ENCODE assay signal across 10 cellular contexts in the genomic region with DNA sequence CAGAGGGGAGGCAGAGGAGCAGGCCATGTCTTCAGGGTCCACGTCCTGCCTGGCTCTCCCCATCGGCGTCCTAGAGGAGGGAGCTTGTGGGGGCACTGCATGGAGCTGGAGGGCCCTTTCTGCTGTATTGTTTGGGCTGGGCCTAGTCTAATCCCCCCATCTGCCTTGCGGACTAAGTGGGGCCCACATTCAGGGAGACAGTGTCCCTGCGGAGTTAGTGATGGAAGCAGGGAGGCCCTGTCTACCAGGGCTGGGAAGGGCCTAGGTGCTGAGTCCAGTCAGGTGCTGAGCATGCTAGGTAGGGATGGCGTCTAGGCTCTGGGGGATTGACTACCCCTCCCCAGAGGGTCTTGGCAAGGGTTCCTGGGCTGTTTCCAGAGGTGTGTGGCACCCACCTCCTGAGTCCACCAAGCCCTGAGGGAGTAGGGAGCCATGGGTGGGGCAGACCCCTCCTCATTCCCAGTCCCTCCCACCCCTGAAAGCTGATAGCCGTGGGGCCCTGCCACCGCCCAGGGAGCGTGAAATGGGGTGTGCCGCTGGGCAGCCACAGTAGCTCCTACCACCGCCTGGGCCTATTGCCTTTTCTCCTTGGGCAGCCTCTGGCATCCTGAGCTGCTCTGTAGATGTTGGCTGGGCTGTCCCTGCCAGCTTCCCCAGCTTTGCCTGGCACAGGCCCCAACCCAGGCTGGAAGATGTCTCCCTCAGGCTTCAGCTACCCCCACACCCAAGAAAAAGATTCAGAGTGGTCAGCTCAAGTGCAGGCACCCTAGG. TPM values are rescaled to one million over a fixed set of nuclear protein-coding genes. Genes with fewer than 3 reads are reported as not detected.
DNase-seq lines count a peak whose midpoint lies in the region; ATAC-seq and TF ChIP-seq lines count a peak whose summit lies in the region.
"Had no signal": no experiment of that assay in that cellular context is flagged by ENCODE, and none has a peak within 500 bp of the region (broad histone marks: within the 10 kb centered on the region; RNA-seq: fewer than 3 reads in every experiment).

No MANE protein-coding gene starts in this region.

- H3K4me1 ChIP-seq in aorta (ENCODE audit: control insufficient read depth in 1 of 2, insufficient read depth in 2 of 2, low read length in 2 of 2): peaks cover 6 to 10% of the 10 kb centered on the region in 2 donors

- H3K4me3 ChIP-seq in aorta (ENCODE audit: low read length in 2 of 2): no peak overlapping the region

- H3K4me3 Mint-ChIP-seq in natural killer cell treated with Interleukin-12 subunit alpha and Interleukin-12 subunit beta and Interleukin-15 and Interleukin-18, amount 100 ng/mL, for 72 hours: no peak overlapping the region
- H3K4me3 Mint-ChIP-seq in natural killer cell (no peak overlapping the region), brain (peak overlapping the region in 2 of 5 experiments; percentile 93 to 97)
- H3K4me3 Mint-ChIP-seq: activated T-cell treated with anti-CD3 and anti-CD28 coated beads, Interleukin-2, amount 50 U/mL, for 4 hours had no signal

- peak overlapping the region; percentile 88 to 92 for H3K27ac ChIP-seq in aorta (ENCODE audit: low read depth in 1 of 2, low read length in 2 of 2)

- DNase-seq in natural killer cell treated with Interleukin-12 subunit alpha and Interleukin-12 subunit beta and Interleukin-15 and Interleukin-18, amount 100 ng/mL, for 72 hours (ENCODE audit: low spot score): no peak
- DNase-seq in natural killer cell (no peak), myocyte (ENCODE audit: low read depth) (peak; percentile 43), aorta (no peak), HT-29 (ENCODE audit: low spot score) (no peak)
- DNase-seq in activated CD8-positive, alpha-beta memory T cell treated with anti-CD3 and anti-CD28 coated beads for 24 hours: no peak
- DNase-seq: activated T-cell treated with anti-CD3 and anti-CD28 coated beads, Interleukin-2, amount 50 U/mL, for 4 hours; NCI-H446 treated with DMSO at 0.1 percent for 48 hours had no signal

- H3K9me3 Mint-ChIP-seq in natural killer cell treated with Interleukin-12 subunit alpha and Interleukin-12 subunit beta and Interleukin-15 and Interleukin-18, amount 100 ng/mL, for 72 hours: no peaks in the 10 kb centered on the region
- no peaks in the 10 kb centered on the region for H3K9me3 Mint-ChIP-seq in natural killer cell
- H3K9me3 Mint-ChIP-seq in brain: peaks cover 0 to 4% (median 0%) of the 10 kb centered on the region in 5 experiments
- H3K9me3 Mint-ChIP-seq: activated T-cell treated with anti-CD3 and anti-CD28 coated beads, Interleukin-2, amount 50 U/mL, for 4 hours had no signal

- no peaks in the 10 kb centered on the region for H3K9me3 ChIP-seq in aorta (ENCODE audit: control insufficient read depth, low read length)

- TF ChIP-seq POLR2A in GM18505 (IDR thresholded peaks at IDR 0.05; ENCODE audit: borderline replicate concordance, extremely low read depth, insufficient read depth, insufficient read length): no peak

- WGBS in aorta, 2 donors: 38 to 43% methylated on average over 11 of the region's 11 CpGs

- H3K36me3 Mint-ChIP-seq in natural killer cell treated with Interleukin-12 subunit alpha and Interleukin-12 subunit beta and Interleukin-15 and Interleukin-18, amount 100 ng/mL, for 72 hours: no peaks in the 10 kb centered on the region
- H3K36me3 Mint-ChIP-seq in natural killer cell: no peaks in the 10 kb centered on the region
- H3K36me3 Mint-ChIP-seq in brain: no peaks in the 10 kb centered on the region

- intact Hi-C loops in natural killer cell (cut with micrococcal nuclease) (no loop called here), aorta (cut with DNase I) (loop anchor here in 1 of 2 donors (2.0 kb wide), 1 partner anchor 18 kb away; the partner anchor contains the start of gene CLCF1)

- peaks cover 20 to 33% of the 10 kb centered on the region in 2 donors for H3K4me1 Mint-ChIP-seq in natural killer cell treated with Interleukin-12 subunit alpha and Interleukin-12 subunit beta and Interleukin-15 and Interleukin-18, amount 100 ng/mL, for 72 hours (ENCODE audit: low read depth in 2 of 2)
- H3K4me1 Mint-ChIP-seq in natural killer cell (peaks cover 23 to 35% of the 10 kb centered on the region in 2 donors), brain (peaks cover 56% of the 10 kb centered on the region)

- ATAC-seq in natural killer cell treated with Interleukin-12 subunit alpha and Interleukin-12 subunit beta and Interleukin-15 and Interleukin-18, amount 100 ng/mL, for 72 hours: no peak
- no peak for ATAC-seq in natural killer cell
- ATAC-seq in aorta (ENCODE audit: low FRiP score): no peak
- no peak for ATAC-seq in GM18505 (IDR thresholded peaks at IDR 0.05; ENCODE audit: unreplicated experiment)
- ATAC-seq: activated T-cell treated with anti-CD3 and anti-CD28 coated beads, Interleukin-2, amount 50 U/mL, for 4 hours had no signal

- H3K36me3 ChIP-seq in aorta (ENCODE audit: control insufficient read depth in 1 of 2, insufficient read depth in 2 of 2, low read length in 1 of 2): no peaks in the 10 kb centered on the region

- TF ChIP-seq CTCF in natural killer cell (IDR thresholded peaks at IDR 0.05) (no peak), brain (conservative IDR thresholded peaks at IDR 0.05) (no peak)

- H3K27me3 ChIP-seq in aorta (ENCODE audit: control insufficient read depth in 1 of 2, insufficient read depth in 2 of 2, low read length in 1 of 2): no peaks in the 10 kb centered on the region

- peaks cover 7 to 10% of the 10 kb centered on the region in 2 donors for H3K27me3 Mint-ChIP-seq in natural killer cell treated with Interleukin-12 subunit alpha and Interleukin-12 subunit beta and Interleukin-15 and Interleukin-18, amount 100 ng/mL, for 72 hours
- peaks cover 0 to 9% of the 10 kb centered on the region in 2 donors for H3K27me3 Mint-ChIP-seq in natural killer cell (ENCODE audit: low read depth in 2 of 2)
- peaks cover 3% of the 10 kb centered on the region for H3K27me3 Mint-ChIP-seq in brain

- peak overlapping the region; percentile 95 to 96 for H3K27ac Mint-ChIP-seq in natural killer cell treated with Interleukin-12 subunit alpha and Interleukin-12 subunit beta and Interleukin-15 and Interleukin-18, amount 100 ng/mL, for 72 hours
- H3K27ac Mint-ChIP-seq in natural killer cell (peak overlapping the region in 1 of 2 donors; percentile 99), brain (peak overlapping the region in 4 of 5 experiments; percentile 36 to 97 (median 86))

RNA-seq across cellular contexts. Expression of gene POLD4, which starts 1.9 kb away (rescaled TPM):
- total RNA-seq in natural killer cell treated with Interleukin-12 subunit alpha and Interleukin-12 subunit beta and Interleukin-15 and Interleukin-18, amount 100 ng/mL, for 72 hours: 10 to 100 TPM; 25.7 to 46.4 TPM
- 10 to 100 TPM; 45.8 to 63.7 (median 60.5) TPM for total RNA-seq in natural killer cell
- 39.3 TPM for polyA plus RNA-seq in brain (ENCODE audit: insufficient read depth, low read depth, low replicate concordance)
- total RNA-seq in myocyte: 105 and 115 TPM in 2 replicates
- 188 TPM for polyA plus RNA-seq in myocyte (2012)
- total RNA-seq in aorta: 10 to 100 TPM; 82.7 to 85.1 TPM
- polyA plus RNA-seq in aorta: 100 to 1,000 TPM; 175 to 338 TPM
- 137 and 138 TPM in 2 replicates for total RNA-seq in HT-29 (2014; rRNA removed; shearing (Covaris generic))

RNA-seq across cellular contexts. Expression of gene CLCF1, which starts 18.2 kb away (rescaled TPM):
- total RNA-seq in natural killer cell treated with Interleukin-12 subunit alpha and Interleukin-12 subunit beta and Interleukin-15 and Interleukin-18, amount 100 ng/mL, for 72 hours: 1 to 10 TPM; 1.4 to 3.3 TPM
- 10 to 100 TPM in 2 of 3 donors, 1 to 10 TPM in 1; 9.8 to 13.4 (median 10.3) TPM for total RNA-seq in natural killer cell
- polyA plus RNA-seq in brain (ENCODE audit: insufficient read depth, low read depth, low replicate concordance): 0.46 TPM
- total RNA-seq in myocyte: 3.3 and 6.8 TPM in 2 replicates
- 13.6 TPM for polyA plus RNA-seq in myocyte (2012)
- 10 to 100 TPM in 1 of 2 donors, 1 to 10 TPM in 1; 7.7 to 12.0 TPM for total RNA-seq in aorta
- 10 to 100 TPM in 1 of 2 donors, 1 to 10 TPM in 1; 2.6 to 19.5 TPM for polyA plus RNA-seq in aorta
- total RNA-seq in HT-29 (2014; rRNA removed; shearing (Covaris generic)): 25.5 and 29.7 TPM in 2 replicates

RNA-seq across cellular contexts. Expression of gene RAD9A, which starts 36.6 kb away (rescaled TPM):
- total RNA-seq in natural killer cell treated with Interleukin-12 subunit alpha and Interleukin-12 subunit beta and Interleukin-15 and Interleukin-18, amount 100 ng/mL, for 72 hours: 10 to 100 TPM; 25.9 to 47.8 TPM
- 10 to 100 TPM; 30.2 to 47.1 (median 37.3) TPM for total RNA-seq in natural killer cell
- 18.0 TPM for polyA plus RNA-seq in brain (ENCODE audit: insufficient read depth, low read depth, low replicate concordance)
- total RNA-seq in myocyte: 5.5 and 8.1 TPM in 2 replicates
- polyA plus RNA-seq in myocyte (2012): 12.4 TPM
- total RNA-seq in aorta: 10 to 100 TPM; 14.6 to 25.1 TPM
- 10 to 100 TPM in 1 of 2 donors, 1 to 10 TPM in 1; 8.8 to 56.2 TPM for polyA plus RNA-seq in aorta
- 35.2 and 38.4 TPM in 2 replicates for total RNA-seq in HT-29 (2014; rRNA removed; shearing (Covaris generic))

RNA-seq across cellular contexts. Expression of gene PPP1CA, which starts 46.5 kb away (rescaled TPM):
- 100 to 1,000 TPM; 317 to 378 TPM for total RNA-seq in natural killer cell treated with Interleukin-12 subunit alpha and Interleukin-12 subunit beta and Interleukin-15 and Interleukin-18, amount 100 ng/mL, for 72 hours
- 100 to 1,000 TPM; 222 to 245 (median 233) TPM for total RNA-seq in natural killer cell
- 231 TPM for polyA plus RNA-seq in brain (ENCODE audit: insufficient read depth, low read depth, low replicate concordance)
- total RNA-seq in myocyte: 229 and 241 TPM in 2 replicates
- 169 TPM for polyA plus RNA-seq in myocyte (2012)
- 10 to 100 TPM; 61.7 to 64.8 TPM for total RNA-seq in aorta
- 10 to 100 TPM; 79.6 to 92.0 TPM for polyA plus RNA-seq in aorta
- total RNA-seq in HT-29 (2014; rRNA removed; shearing (Covaris generic)): 610 and 631 TPM in 2 replicates

RNA-seq across cellular contexts. Expression of gene TBC1D10C, which starts 48.7 kb away (rescaled TPM):
- total RNA-seq in natural killer cell treated with Interleukin-12 subunit alpha and Interleukin-12 subunit beta and Interleukin-15 and Interleukin-18, amount 100 ng/mL, for 72 hours: 10 to 100 TPM; 79.5 to 88.8 TPM
- total RNA-seq in natural killer cell (100 to 1,000 TPM; 314 to 359 (median 342) TPM), myocyte (not detected in 2 replicates), aorta (1 to 10 TPM; 4.2 to 9.5 TPM)
- polyA plus RNA-seq in brain (ENCODE audit: insufficient read depth, low read depth, low replicate concordance) (0.29 TPM), aorta (1 to 10 TPM; 1.9 to 2.3 TPM)
- polyA plus RNA-seq in myocyte (2012): 2.2 TPM
- 0.15 TPM in 1 of 2 replicates, not detected in the other for total RNA-seq in HT-29 (2014; rRNA removed; shearing (Covaris generic))
